ENCODE assay signal across 1 cellular context in the genomic region with DNA sequence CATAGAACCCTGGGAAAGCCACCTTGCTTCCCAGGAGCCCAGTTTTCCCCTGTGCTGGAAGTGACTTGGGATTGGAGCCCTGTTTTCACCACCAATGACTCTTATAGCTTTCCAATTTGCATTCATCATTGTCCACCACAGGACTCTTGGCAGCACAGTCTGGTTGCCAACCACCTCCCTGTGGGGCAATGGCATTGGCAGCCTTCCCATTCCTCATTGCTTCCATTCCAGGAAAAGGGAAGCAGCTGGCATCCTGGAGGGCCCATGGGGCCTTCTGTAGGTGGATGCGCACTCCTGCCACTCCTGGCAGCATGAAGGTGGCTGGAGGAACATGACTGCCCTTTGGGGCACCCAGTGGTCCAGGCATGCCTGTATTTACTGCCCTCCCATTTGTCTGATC.
TF ChIP-seq lines count a peak whose summit lies in the region.

No MANE protein-coding gene starts in this region.

TF ChIP-seq in HepG2, 621 proteins besides CTCF, POLR2A, EP300 and RAD21 (continued from another document):
- TF ChIP-seq, protein P1, sequence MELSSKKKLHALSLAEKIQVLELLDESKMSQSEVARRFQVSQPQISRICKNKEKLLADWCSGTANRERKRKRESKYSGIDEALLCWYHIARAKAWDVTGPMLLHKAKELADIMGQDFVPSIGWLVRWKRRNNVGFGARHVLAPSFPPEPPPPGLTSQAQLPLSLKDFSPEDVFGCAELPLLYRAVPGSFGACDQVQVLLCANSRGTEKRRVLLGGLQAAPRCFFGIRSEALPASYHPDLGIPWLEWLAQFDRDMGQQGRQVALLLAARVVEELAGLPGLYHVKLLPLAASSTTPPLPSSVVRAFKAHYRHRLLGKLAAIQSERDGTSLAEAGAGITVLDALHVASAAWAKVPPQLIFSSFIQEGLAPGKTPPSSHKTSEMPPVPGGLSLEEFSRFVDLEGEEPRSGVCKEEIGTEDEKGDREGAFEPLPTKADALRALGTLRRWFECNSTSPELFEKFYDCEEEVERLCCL (CRISPR knock-in tag; IDR thresholded peaks at IDR 0.05; ENCODE audit: borderline replicate concordance): no peak
- TF ChIP-seq ZNF484 (CRISPR knock-in tag; IDR thresholded peaks at IDR 0.05; ENCODE audit: borderline replicate concordance, low read depth) (no peak), NR2C2 (CRISPR knock-in tag; IDR thresholded peaks at IDR 0.05; ENCODE audit: borderline replicate concordance) (no peak), SALL2 (CRISPR knock-in tag; IDR thresholded peaks at IDR 0.05) (no peak), SMAD3 (CRISPR knock-in tag; IDR thresholded peaks at IDR 0.05) (no peak), RBFOX2 (IDR thresholded peaks at IDR 0.05; ENCODE audit: low read depth, low read length) (no peak), ARHGAP35 (CRISPR knock-in tag; IDR thresholded peaks at IDR 0.05; ENCODE audit: borderline replicate concordance) (no peak), ZNF12 (CRISPR knock-in tag; IDR thresholded peaks at IDR 0.05) (no peak), NKX3-1 (CRISPR knock-in tag; IDR thresholded peaks at IDR 0.05) (no peak), TBX3 (IDR thresholded peaks at IDR 0.05; ENCODE audit: borderline replicate concordance) (no peak), RFXAP (CRISPR knock-in tag; IDR thresholded peaks at IDR 0.05; ENCODE audit: borderline replicate concordance) (no peak)
- TF ChIP-seq, protein P2, sequence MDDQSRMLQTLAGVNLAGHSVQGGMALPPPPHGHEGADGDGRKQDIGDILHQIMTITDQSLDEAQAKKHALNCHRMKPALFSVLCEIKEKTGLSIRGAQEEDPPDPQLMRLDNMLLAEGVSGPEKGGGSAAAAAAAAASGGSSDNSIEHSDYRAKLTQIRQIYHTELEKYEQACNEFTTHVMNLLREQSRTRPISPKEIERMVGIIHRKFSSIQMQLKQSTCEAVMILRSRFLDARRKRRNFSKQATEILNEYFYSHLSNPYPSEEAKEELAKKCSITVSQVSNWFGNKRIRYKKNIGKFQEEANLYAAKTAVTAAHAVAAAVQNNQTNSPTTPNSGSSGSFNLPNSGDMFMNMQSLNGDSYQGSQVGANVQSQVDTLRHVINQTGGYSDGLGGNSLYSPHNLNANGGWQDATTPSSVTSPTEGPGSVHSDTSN (CRISPR knock-in tag; IDR thresholded peaks at IDR 0.05; ENCODE audit: borderline replicate concordance): no peak
- TF ChIP-seq, protein P3, sequence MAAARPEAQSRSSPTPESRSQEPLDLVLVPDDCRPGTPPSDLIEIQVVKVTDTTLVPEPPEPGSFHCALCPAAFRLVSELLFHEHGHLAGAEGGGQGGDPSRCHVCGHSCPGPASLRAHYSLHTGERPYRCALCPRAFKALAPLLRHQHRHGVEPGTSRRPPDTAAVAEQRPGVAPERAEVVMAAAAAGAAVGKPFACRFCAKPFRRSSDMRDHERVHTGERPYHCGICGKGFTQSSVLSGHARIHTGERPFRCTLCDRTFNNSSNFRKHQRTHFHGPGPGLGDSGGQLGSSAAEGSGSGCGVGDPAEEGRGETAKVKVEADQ (CRISPR knock-in tag; IDR thresholded peaks at IDR 0.05; ENCODE audit: borderline replicate concordance): no peak
- TF ChIP-seq, protein P4, sequence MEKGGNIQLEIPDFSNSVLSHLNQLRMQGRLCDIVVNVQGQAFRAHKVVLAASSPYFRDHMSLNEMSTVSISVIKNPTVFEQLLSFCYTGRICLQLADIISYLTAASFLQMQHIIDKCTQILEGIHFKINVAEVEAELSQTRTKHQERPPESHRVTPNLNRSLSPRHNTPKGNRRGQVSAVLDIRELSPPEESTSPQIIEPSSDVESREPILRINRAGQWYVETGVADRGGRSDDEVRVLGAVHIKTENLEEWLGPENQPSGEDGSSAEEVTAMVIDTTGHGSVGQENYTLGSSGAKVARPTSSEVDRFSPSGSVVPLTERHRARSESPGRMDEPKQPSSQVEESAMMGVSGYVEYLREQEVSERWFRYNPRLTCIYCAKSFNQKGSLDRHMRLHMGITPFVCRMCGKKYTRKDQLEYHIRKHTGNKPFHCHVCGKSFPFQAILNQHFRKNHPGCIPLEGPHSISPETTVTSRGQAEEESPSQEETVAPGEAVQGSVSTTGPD (CRISPR knock-in tag; IDR thresholded peaks at IDR 0.05): no peak
- TF ChIP-seq, protein P5, sequence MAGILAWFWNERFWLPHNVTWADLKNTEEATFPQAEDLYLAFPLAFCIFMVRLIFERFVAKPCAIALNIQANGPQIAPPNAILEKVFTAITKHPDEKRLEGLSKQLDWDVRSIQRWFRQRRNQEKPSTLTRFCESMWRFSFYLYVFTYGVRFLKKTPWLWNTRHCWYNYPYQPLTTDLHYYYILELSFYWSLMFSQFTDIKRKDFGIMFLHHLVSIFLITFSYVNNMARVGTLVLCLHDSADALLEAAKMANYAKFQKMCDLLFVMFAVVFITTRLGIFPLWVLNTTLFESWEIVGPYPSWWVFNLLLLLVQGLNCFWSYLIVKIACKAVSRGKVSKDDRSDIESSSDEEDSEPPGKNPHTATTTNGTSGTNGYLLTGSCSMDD (CRISPR knock-in tag; IDR thresholded peaks at IDR 0.05): no peak
- TF ChIP-seq, protein P6, sequence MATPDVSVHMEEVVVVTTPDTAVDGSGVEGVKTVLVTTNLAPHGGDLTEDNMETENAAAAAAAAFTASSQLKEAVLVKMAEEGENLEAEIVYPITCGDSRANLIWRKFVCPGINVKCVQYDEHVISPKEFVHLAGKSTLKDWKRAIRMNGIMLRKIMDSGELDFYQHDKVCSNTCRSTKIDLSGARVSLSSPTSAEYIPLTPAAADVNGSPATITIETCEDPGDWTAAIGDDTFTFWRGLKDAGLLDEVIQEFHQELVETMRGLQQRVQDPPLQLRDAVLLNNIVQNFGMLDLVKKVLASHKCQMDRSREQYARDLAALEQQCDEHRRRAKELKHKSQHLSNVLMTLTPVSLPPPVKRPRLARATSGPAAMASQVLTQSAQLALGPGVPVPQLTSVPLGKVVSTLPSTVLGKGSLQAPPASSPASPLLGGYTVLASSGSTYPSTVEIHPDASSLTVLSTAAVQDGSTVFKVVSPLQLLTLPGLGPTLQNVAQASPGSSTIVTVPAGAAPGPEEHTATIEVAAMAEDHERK (CRISPR knock-in tag; IDR thresholded peaks at IDR 0.05; ENCODE audit: low read depth): no peak
TF ChIP-seq in HepG2: peak in this region for 0.
